In the genomic region with DNA sequence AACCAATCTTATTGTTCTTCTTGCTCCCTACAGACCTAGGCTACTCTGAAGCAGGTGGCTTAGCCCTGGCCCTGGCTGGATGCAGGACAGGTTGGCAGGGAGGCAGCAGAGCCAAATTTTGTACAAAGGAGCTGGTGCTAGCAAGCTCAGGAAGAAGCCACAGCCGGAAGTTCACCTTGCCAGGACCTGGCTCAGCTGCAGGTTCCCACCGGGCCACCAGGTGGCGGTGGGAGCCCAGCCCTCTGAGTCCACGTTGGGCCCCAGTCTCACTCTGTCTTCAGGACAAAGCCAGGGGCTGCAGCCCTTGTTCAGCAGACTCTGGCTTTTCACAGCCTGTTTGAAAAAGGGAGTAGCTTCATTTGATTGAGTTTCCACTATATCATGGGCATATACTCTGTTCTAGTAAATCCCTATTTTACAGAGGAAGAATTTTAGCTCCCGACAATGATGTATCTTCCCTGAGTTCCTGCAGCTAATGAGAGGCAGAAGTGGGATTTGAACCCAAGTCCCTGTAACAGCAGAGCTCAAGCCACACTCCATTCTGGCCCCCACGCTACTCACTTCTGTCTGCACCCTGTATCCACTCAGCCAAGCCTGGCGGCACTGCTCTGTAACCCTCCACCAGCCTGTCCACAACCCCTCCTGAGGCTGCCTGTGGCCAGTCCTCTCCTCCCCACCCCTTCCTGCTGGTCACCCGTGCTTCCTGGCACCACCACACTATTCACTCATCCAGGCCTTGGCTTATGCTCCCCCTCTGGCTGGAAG, we compare ENCODE assay signal across 1 cellular context.
A peak's percentile ranks its signal among the peaks of the same experiment; 100 is the strongest.
TF ChIP-seq lines count a peak whose summit lies in the region.

No MANE protein-coding gene starts in this region.

TF ChIP-seq in K562, 482 proteins besides CTCF, POLR2A, EP300 and RAD21 (continued from another document):
- TF ChIP-seq RFX7 (CRISPR knock-in tag; IDR thresholded peaks at IDR 0.05) (no peak), CREM (IDR thresholded peaks at IDR 0.05; ENCODE audit: low read depth) (peak; percentile 48; the same call in 1 of the 2 replicates), ZNF644 (tag; IDR thresholded peaks at IDR 0.05; ENCODE audit: low read depth) (no peak), SMARCA5 (IDR thresholded peaks at IDR 0.05) (no peak), KDM4B (IDR thresholded peaks at IDR 0.05; ENCODE audit: borderline replicate concordance in 2 of 2, low read depth in 1 of 2) (no peak), RB1 (IDR thresholded peaks at IDR 0.05; ENCODE audit: low read depth) (peak; percentile 77; the same call in 1 of the 2 replicates), ETV5 (CRISPR knock-in tag; IDR thresholded peaks at IDR 0.05; ENCODE audit: low read depth) (peak; percentile 88), ZNF41 (CRISPR knock-in tag; conservative IDR thresholded peaks at IDR 0.05) (no peak), NBN (IDR thresholded peaks at IDR 0.05; ENCODE audit: low read depth) (no peak), NCOA6 (IDR thresholded peaks at IDR 0.05) (no peak), GABPA (tag; conservative IDR thresholded peaks at IDR 0.05; ENCODE audit: low read depth) (peak; percentile 77), L3MBTL2 (IDR thresholded peaks at IDR 0.05) (peak; percentile 15; the same call in 1 of the 2 replicates), MYNN (IDR thresholded peaks at IDR 0.05) (peak; percentile 51; the same call in 1 of the 2 replicates), MYNN (CRISPR knock-in tag; IDR thresholded peaks at IDR 0.05) (no peak), SAP30 (IDR thresholded peaks at IDR 0.05; ENCODE audit: borderline replicate concordance, insufficient read depth, low read depth, low read length, poor library complexity, severe bottlenecking) (no peak), EHMT2 (IDR thresholded peaks at IDR 0.05) (no peak), SMC3 (conservative IDR thresholded peaks at IDR 0.05; ENCODE audit: insufficient read depth, low read depth, low read length) (peak; percentile 98), SMAD2 (IDR thresholded peaks at IDR 0.05; ENCODE audit: low read depth, low read length) (no peak), ELF1 (tag; IDR thresholded peaks at IDR 0.05) (peak; percentile 67; the same call in 1 of the 2 replicates), CXXC5 (CRISPR knock-in tag; IDR thresholded peaks at IDR 0.05) (peak; percentile 16; the same call in 1 of the 2 replicates)
- TF ChIP-seq, protein P1, sequence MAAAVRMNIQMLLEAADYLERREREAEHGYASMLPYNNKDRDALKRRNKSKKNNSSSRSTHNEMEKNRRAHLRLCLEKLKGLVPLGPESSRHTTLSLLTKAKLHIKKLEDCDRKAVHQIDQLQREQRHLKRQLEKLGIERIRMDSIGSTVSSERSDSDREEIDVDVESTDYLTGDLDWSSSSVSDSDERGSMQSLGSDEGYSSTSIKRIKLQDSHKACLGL (CRISPR knock-in tag; IDR thresholded peaks at IDR 0.05; ENCODE audit: borderline replicate concordance, poor library complexity, severe bottlenecking) = no peak
- TF ChIP-seq, protein P2, sequence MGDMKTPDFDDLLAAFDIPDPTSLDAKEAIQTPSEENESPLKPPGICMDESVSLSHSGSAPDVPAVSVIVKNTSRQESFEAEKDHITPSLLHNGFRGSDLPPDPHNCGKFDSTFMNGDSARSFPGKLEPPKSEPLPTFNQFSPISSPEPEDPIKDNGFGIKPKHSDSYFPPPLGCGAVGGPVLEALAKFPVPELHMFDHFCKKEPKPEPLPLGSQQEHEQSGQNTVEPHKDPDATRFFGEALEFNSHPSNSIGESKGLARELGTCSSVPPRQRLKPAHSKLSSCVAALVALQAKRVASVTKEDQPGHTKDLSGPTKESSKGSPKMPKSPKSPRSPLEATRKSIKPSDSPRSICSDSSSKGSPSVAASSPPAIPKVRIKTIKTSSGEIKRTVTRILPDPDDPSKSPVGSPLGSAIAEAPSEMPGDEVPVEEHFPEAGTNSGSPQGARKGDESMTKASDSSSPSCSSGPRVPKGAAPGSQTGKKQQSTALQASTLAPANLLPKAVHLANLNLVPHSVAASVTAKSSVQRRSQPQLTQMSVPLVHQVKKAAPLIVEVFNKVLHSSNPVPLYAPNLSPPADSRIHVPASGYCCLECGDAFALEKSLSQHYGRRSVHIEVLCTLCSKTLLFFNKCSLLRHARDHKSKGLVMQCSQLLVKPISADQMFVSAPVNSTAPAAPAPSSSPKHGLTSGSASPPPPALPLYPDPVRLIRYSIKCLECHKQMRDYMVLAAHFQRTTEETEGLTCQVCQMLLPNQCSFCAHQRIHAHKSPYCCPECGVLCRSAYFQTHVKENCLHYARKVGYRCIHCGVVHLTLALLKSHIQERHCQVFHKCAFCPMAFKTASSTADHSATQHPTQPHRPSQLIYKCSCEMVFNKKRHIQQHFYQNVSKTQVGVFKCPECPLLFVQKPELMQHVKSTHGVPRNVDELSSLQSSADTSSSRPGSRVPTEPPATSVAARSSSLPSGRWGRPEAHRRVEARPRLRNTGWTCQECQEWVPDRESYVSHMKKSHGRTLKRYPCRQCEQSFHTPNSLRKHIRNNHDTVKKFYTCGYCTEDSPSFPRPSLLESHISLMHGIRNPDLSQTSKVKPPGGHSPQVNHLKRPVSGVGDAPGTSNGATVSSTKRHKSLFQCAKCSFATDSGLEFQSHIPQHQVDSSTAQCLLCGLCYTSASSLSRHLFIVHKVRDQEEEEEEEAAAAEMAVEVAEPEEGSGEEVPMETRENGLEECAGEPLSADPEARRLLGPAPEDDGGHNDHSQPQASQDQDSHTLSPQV (IDR thresholded peaks at IDR 0.05) = peak; percentile 80; the same call in 1 of the 2 replicates
- TF ChIP-seq, protein P3, sequence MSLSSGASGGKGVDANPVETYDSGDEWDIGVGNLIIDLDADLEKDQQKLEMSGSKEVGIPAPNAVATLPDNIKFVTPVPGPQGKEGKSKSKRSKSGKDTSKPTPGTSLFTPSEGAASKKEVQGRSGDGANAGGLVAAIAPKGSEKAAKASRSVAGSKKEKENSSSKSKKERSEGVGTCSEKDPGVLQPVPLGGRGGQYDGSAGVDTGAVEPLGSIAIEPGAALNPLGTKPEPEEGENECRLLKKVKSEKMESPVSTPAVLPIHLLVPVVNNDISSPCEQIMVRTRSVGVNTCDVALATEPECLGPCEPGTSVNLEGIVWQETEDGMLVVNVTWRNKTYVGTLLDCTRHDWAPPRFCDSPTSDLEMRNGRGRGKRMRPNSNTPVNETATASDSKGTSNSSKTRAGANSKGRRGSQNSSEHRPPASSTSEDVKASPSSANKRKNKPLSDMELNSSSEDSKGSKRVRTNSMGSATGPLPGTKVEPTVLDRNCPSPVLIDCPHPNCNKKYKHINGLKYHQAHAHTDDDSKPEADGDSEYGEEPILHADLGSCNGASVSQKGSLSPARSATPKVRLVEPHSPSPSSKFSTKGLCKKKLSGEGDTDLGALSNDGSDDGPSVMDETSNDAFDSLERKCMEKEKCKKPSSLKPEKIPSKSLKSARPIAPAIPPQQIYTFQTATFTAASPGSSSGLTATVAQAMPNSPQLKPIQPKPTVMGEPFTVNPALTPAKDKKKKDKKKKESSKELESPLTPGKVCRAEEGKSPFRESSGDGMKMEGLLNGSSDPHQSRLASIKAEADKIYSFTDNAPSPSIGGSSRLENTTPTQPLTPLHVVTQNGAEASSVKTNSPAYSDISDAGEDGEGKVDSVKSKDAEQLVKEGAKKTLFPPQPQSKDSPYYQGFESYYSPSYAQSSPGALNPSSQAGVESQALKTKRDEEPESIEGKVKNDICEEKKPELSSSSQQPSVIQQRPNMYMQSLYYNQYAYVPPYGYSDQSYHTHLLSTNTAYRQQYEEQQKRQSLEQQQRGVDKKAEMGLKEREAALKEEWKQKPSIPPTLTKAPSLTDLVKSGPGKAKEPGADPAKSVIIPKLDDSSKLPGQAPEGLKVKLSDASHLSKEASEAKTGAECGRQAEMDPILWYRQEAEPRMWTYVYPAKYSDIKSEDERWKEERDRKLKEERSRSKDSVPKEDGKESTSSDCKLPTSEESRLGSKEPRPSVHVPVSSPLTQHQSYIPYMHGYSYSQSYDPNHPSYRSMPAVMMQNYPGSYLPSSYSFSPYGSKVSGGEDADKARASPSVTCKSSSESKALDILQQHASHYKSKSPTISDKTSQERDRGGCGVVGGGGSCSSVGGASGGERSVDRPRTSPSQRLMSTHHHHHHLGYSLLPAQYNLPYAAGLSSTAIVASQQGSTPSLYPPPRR (CRISPR knock-in tag; IDR thresholded peaks at IDR 0.05; ENCODE audit: borderline replicate concordance) = no peak
